ENCODE assay signal across 24 cellular contexts in genomic region chr3:160796089-160796812, GRCh38. TPM values are rescaled to one million over a fixed set of nuclear protein-coding genes. Genes with fewer than 3 reads are reported as not detected.
DNase-seq lines count a peak whose midpoint lies in the region; ATAC-seq and TF ChIP-seq lines count a peak whose summit lies in the region.
"Had no signal": no experiment of that assay in that cellular context is flagged by ENCODE, and none has a peak within 500 bp of the region (broad histone marks: within the 10 kb centered on the region; RNA-seq: fewer than 3 reads in every experiment).

No MANE protein-coding gene starts in this region.

- no peak for TF ChIP-seq CTCF in type B pancreatic cell (conservative IDR thresholded peaks at IDR 0.05)

- ATAC-seq in Right ventricle myocardium superior (ENCODE audit: poor library complexity) (peak; percentile 67), left cardiac atrium (no peak), GM18873 (IDR thresholded peaks at IDR 0.05; ENCODE audit: low FRiP score, unreplicated experiment) (no peak), GM19351 (IDR thresholded peaks at IDR 0.05; ENCODE audit: unreplicated experiment) (no peak)
- ATAC-seq: A549; activated T-cell treated with anti-CD3 and anti-CD28 coated beads, Interleukin-2, amount 50 U/mL, for 72 hours; GM12878; SK-N-SH treated with all-trans-retinoic acid at 6 μM for 48 hours had no signal

- no peaks in the 10 kb centered on the region for H3K27me3 ChIP-seq in mucosa of stomach (ENCODE audit: control insufficient read depth, insufficient read depth, low read length)

- no peaks in the 10 kb centered on the region for H3K9me3 Mint-ChIP-seq in type B pancreatic cell
- H3K9me3 Mint-ChIP-seq: activated naive CD4-positive, alpha-beta T cell treated with anti-CD3 and anti-CD28 coated beads for 36 hours; activated T-cell treated with anti-CD3 and anti-CD28 coated beads, Interleukin-2, amount 50 U/mL, for 72 hours; CD8-positive, alpha-beta memory T cell; IgD-negative memory B cell had no signal

- H3K27ac Mint-ChIP-seq in type B pancreatic cell = peak overlapping the region; percentile 49
- H3K27ac Mint-ChIP-seq: activated CD4-positive, alpha-beta T cell treated with anti-CD3 and anti-CD28 coated beads, Interleukin-2, amount 10 ng/mL, durations not matched to agents 7 days and 5 days; activated naive CD4-positive, alpha-beta T cell treated with anti-CD3 and anti-CD28 coated beads for 36 hours; activated T-cell treated with anti-CD3 and anti-CD28 coated beads, Interleukin-2, amount 50 U/mL, for 72 hours; B cell; CD8-positive, alpha-beta memory T cell had no signal

- H3K4me3 ChIP-seq in mucosa of stomach (ENCODE audit: low read length) = no peak overlapping the region
- H3K4me3 ChIP-seq: A549, GM12878 had no signal

- H3K36me3 ChIP-seq in mucosa of stomach (ENCODE audit: control insufficient read depth, insufficient read depth, low read length) = no peaks in the 10 kb centered on the region

- no peaks in the 10 kb centered on the region for H3K9me3 ChIP-seq in mucosa of stomach (ENCODE audit: control insufficient read depth, low read length)
- H3K9me3 ChIP-seq: A549 had no signal

- no peak overlapping the region for H3K4me3 Mint-ChIP-seq in type B pancreatic cell
- H3K4me3 Mint-ChIP-seq: activated CD4-positive, alpha-beta T cell treated with anti-CD3 and anti-CD28 coated beads, Interleukin-2, amount 10 ng/mL, durations not matched to agents 7 days and 5 days; activated naive CD4-positive, alpha-beta T cell treated with anti-CD3 and anti-CD28 coated beads for 36 hours; activated T-cell treated with anti-CD3 and anti-CD28 coated beads, Interleukin-2, amount 50 U/mL, for 72 hours; B cell; CD8-positive, alpha-beta memory T cell; IgD-negative memory B cell had no signal

- peak overlapping the region; percentile 48 for H3K9ac ChIP-seq in mucosa of stomach (ENCODE audit: low read length)

- H3K27me3 Mint-ChIP-seq in type B pancreatic cell = no peaks in the 10 kb centered on the region
- H3K27me3 Mint-ChIP-seq: naive B cell had no signal

- H3K36me3 Mint-ChIP-seq in type B pancreatic cell = no peaks in the 10 kb centered on the region
- H3K36me3 Mint-ChIP-seq: IgD-negative memory B cell had no signal

- intact Hi-C loops in Right ventricle myocardium superior (cut with DNase I) = no loop called here
- intact Hi-C loops in left cardiac atrium (cut with DNase I) = loop anchor here in 1 of 2 donors (5.0 kb wide), 1 partner anchor 39 kb away; the partner anchor contains the start of gene PPM1L

- DNase-seq in Right ventricle myocardium superior (no peak), left cardiac atrium (no peak), fibroblast of gingiva (ENCODE audit: low read depth) (peak; percentile 21), type B pancreatic cell (ENCODE audit: extremely low spot score, unreplicated experiment) (no peak)
- DNase-seq in stimulated activated CD4-positive, alpha-beta T cell treated with anti-CD3 and anti-CD28 coated beads, Interleukin-2, amount 100 ng/mL, for 48 hours = no peak
- DNase-seq: activated CD4-positive, alpha-beta T cell treated with anti-CD3 and anti-CD28 coated beads, Interleukin-2, amount 10 ng/mL, durations not matched to agents 7 days and 5 days; activated naive CD4-positive, alpha-beta T cell treated with anti-CD3 and anti-CD28 coated beads for 36 hours; activated T-cell treated with anti-CD3 and anti-CD28 coated beads, Interleukin-2, amount 50 U/mL, for 72 hours; amygdala; CD8-positive, alpha-beta memory T cell; HCEC 1CT; mesenchymal stem cell; naive B cell; NCI-H1092 treated with DMSO at 0.1 percent for 48 hours; NCI-H2029; NCI-H526 treated with DMSO at 0.1 percent for 48 hours had no signal

- peaks cover 26% of the 10 kb centered on the region for H3K4me1 Mint-ChIP-seq in type B pancreatic cell (ENCODE audit: unreplicated experiment)
- H3K4me1 Mint-ChIP-seq: B cell, naive B cell had no signal

- H3K4me1 ChIP-seq in mucosa of stomach (ENCODE audit: control insufficient read depth, insufficient read depth, low read length) = peaks cover 42% of the 10 kb centered on the region
- H3K4me1 ChIP-seq: A549 had no signal

RNA-seq across cellular contexts. Expression of gene PPM1L, which starts 40.2 kb away (rescaled TPM):
- 62.3 TPM for total RNA-seq in Right ventricle myocardium superior
- 10 to 100 TPM; 30.2 to 39.0 TPM for total RNA-seq in left cardiac atrium
- total RNA-seq in type B pancreatic cell (ENCODE audit: low replicate concordance) = 28.7 and 29.4 TPM in 2 replicates
